ENCODE assay signal across 8 cellular contexts in genomic region chr18:75206637-75207297, GRCh38. TPM values are rescaled to one million over a fixed set of nuclear protein-coding genes. Genes with fewer than 3 reads are reported as not detected.
A peak's percentile ranks its signal among the peaks of the same experiment; 100 is the strongest.
DNase-seq lines count a peak whose midpoint lies in the region; ATAC-seq and TF ChIP-seq lines count a peak whose summit lies in the region.

No MANE protein-coding gene starts in this region.

- no peak for TF ChIP-seq CTCF in suprapubic skin (IDR thresholded peaks at IDR 0.05)

- H3K4me3 ChIP-seq in iPS-15b (ENCODE audit: low read depth, low read length) (peak overlapping the region; percentile 3), suprapubic skin (peak overlapping the region; percentile 99)

- H3K9me3 ChIP-seq in iPS-15b (ENCODE audit: control insufficient read depth, insufficient read depth, low read length) (no peaks in the 10 kb centered on the region), suprapubic skin (no peaks in the 10 kb centered on the region)

- no peaks in the 10 kb centered on the region for H3K27me3 Mint-ChIP-seq in activated T-cell treated with anti-CD3 and anti-CD28 coated beads, Interleukin-2, amount 50 U/mL, for 4 hours (ENCODE audit: low read depth)
- H3K27me3 Mint-ChIP-seq in activated T-helper 17 cell treated with anti-CD3 and anti-CD28 coated beads, Interleukin-2, amount 50 U/mL, for 72 hours = no peaks in the 10 kb centered on the region

- WGBS in suprapubic skin = 75% methylated on average over 12 of the region's 12 CpGs

- no peaks in the 10 kb centered on the region for H3K36me3 Mint-ChIP-seq in activated T-cell treated with anti-CD3 and anti-CD28 coated beads, Interleukin-2, amount 50 U/mL, for 4 hours (ENCODE audit: insufficient read depth)
- peaks cover 24% of the 10 kb centered on the region for H3K36me3 Mint-ChIP-seq in activated T-helper 17 cell treated with anti-CD3 and anti-CD28 coated beads, Interleukin-2, amount 50 U/mL, for 72 hours (ENCODE audit: low read depth)

- no peak overlapping the region for H3K9ac ChIP-seq in iPS-15b (ENCODE audit: low read depth, low read length)

- H3K4me1 Mint-ChIP-seq in activated T-cell treated with anti-CD3 and anti-CD28 coated beads, Interleukin-2, amount 50 U/mL, for 4 hours (ENCODE audit: low read depth) = peaks cover 46% of the 10 kb centered on the region
- H3K4me1 Mint-ChIP-seq in activated T-helper 17 cell treated with anti-CD3 and anti-CD28 coated beads, Interleukin-2, amount 50 U/mL, for 72 hours = peaks cover 23% of the 10 kb centered on the region

- peaks cover 82% of the 10 kb centered on the region for H3K27me3 ChIP-seq in iPS-15b (ENCODE audit: control insufficient read depth, insufficient read depth, low read length)
- H3K27me3 ChIP-seq in suprapubic skin = no peaks in the 10 kb centered on the region

- peak overlapping the region; percentile 93 for H3K4me3 Mint-ChIP-seq in activated T-cell treated with anti-CD3 and anti-CD28 coated beads, Interleukin-2, amount 50 U/mL, for 4 hours
- H3K4me3 Mint-ChIP-seq in activated T-helper 17 cell treated with anti-CD3 and anti-CD28 coated beads, Interleukin-2, amount 50 U/mL, for 72 hours = peak overlapping the region; percentile 92

- no peak overlapping the region for H3K27ac Mint-ChIP-seq in activated T-helper 17 cell treated with anti-CD3 and anti-CD28 coated beads, Interleukin-2, amount 50 U/mL, for 72 hours

- no peak for ATAC-seq in activated T-cell treated with anti-CD3 and anti-CD28 coated beads, Interleukin-2, amount 50 U/mL, for 4 hours
- ATAC-seq in activated T-helper 17 cell treated with anti-CD3 and anti-CD28 coated beads, Interleukin-2, amount 50 U/mL, for 72 hours (replicated peaks) = no peak
- ATAC-seq in GM19452 (IDR thresholded peaks at IDR 0.05; ENCODE audit: unreplicated experiment) (no peak), HG02981 (IDR thresholded peaks at IDR 0.05; ENCODE audit: unreplicated experiment) (no peak)

- no peak for TF ChIP-seq POLR2A in suprapubic skin (IDR thresholded peaks at IDR 0.05)

- no peak for DNase-seq in activated T-cell treated with anti-CD3 and anti-CD28 coated beads, Interleukin-2, amount 50 U/mL, for 4 hours
- no peak for DNase-seq in activated T-cell treated with anti-CD3 and anti-CD28 coated beads, Interleukin-2, amount 50 U/mL, for 1 hour
- DNase-seq in suprapubic skin (ENCODE audit: low spot score in 2 of 2) = no peak
- DNase-seq in hippocampal formation (lab: John Stamatoyannopoulos, UW) = no peak

- peak overlapping the region; percentile 100 for H3K27ac ChIP-seq in suprapubic skin

- H3K36me3 ChIP-seq in iPS-15b (ENCODE audit: control insufficient read depth, insufficient read depth, low read length) = no peaks in the 10 kb centered on the region
- H3K36me3 ChIP-seq in suprapubic skin = no peaks in the 10 kb centered on the region

- no peak for TF ChIP-seq EP300 in suprapubic skin (IDR thresholded peaks at IDR 0.05)

- H3K4me1 ChIP-seq in iPS-15b (ENCODE audit: control insufficient read depth, insufficient read depth, low read length) (peaks cover 23% of the 10 kb centered on the region), suprapubic skin (peaks cover 62% of the 10 kb centered on the region)

- H3K9me3 Mint-ChIP-seq in activated T-cell treated with anti-CD3 and anti-CD28 coated beads, Interleukin-2, amount 50 U/mL, for 4 hours = no peaks in the 10 kb centered on the region
- no peaks in the 10 kb centered on the region for H3K9me3 Mint-ChIP-seq in activated T-helper 17 cell treated with anti-CD3 and anti-CD28 coated beads, Interleukin-2, amount 50 U/mL, for 72 hours

RNA-seq across cellular contexts. Expression of gene PTGR3, which starts 2.2 kb away (rescaled TPM):
- total RNA-seq in activated T-cell treated with anti-CD3 and anti-CD28 coated beads, Interleukin-2, amount 50 U/mL, for 4 hours = 10 to 100 TPM in 1 of 3 donors, 1 to 10 TPM in 2; 8.9 to 12.8 (median 9.2) TPM
- total RNA-seq in activated T-helper 17 cell treated with anti-CD3 and anti-CD28 coated beads, Interleukin-2, amount 50 U/mL, for 72 hours = 10 to 100 TPM; 20.9 to 27.3 TPM
- 10 to 100 TPM; 14.0 to 20.4 (median 15.5) TPM for total RNA-seq in suprapubic skin

RNA-seq across cellular contexts. Expression of gene TSHZ1, which starts 3.8 kb away (rescaled TPM):
- total RNA-seq in activated T-cell treated with anti-CD3 and anti-CD28 coated beads, Interleukin-2, amount 50 U/mL, for 4 hours = 10 to 100 TPM; 10.8 to 13.6 (median 12.5) TPM
- 10 to 100 TPM in 1 of 2 donors, 1 to 10 TPM in 1; 9.6 to 12.3 TPM for total RNA-seq in activated T-helper 17 cell treated with anti-CD3 and anti-CD28 coated beads, Interleukin-2, amount 50 U/mL, for 72 hours
- 10 to 100 TPM; 15.2 to 24.5 (median 20.3) TPM for total RNA-seq in suprapubic skin
